ENCODE assay signal across 12 cellular contexts in genomic region chr1:100290291-100290690, GRCh38.
"Had no signal": no experiment of that assay in that cellular context is flagged by ENCODE, and none has a peak within 500 bp of the region (broad histone marks: within the 10 kb centered on the region; RNA-seq: fewer than 3 reads in every experiment).

No MANE protein-coding gene starts in this region.

- H3K4me1 ChIP-seq: ascending aorta, spleen, stomach, testis, upper lobe of right lung had no signal

- FAIRE-seq: bronchial epithelial cell had no signal

- H3K4me3 ChIP-seq: ascending aorta, spleen, stomach, testis, upper lobe of right lung had no signal

- H3K27me3 ChIP-seq: ascending aorta, spleen, stomach, testis, upper lobe of right lung had no signal

- H3K9me3 Mint-ChIP-seq: activated T-cell treated with anti-CD3 and anti-CD28 coated beads, Interleukin-2, amount 50 U/mL, for 4 hours had no signal

- H3K27ac ChIP-seq: ascending aorta, spleen, stomach, testis, upper lobe of right lung had no signal

- H3K4me3 Mint-ChIP-seq: activated CD8-positive, alpha-beta memory T cell treated with anti-CD3 and anti-CD28 coated beads, Interleukin-2, amount 10 ng/mL, durations not matched to agents 7 days and 5 days; activated T-cell treated with anti-CD3 and anti-CD28 coated beads, Interleukin-2, amount 50 U/mL, for 4 hours had no signal

- H3K9me3 ChIP-seq: ascending aorta, spleen, stomach, testis, upper lobe of right lung had no signal

- DNase-seq: activated CD4-positive, alpha-beta T cell treated with anti-CD3 and anti-CD28 coated beads, Interleukin-2, amount 50 U/mL, for 4 hours; activated CD4-positive, CD25-positive, alpha-beta regulatory T cell treated with anti-CD3 and anti-CD28 coated beads, Interleukin-2, amount 50 U/mL, for 72 hours; activated CD8-positive, alpha-beta memory T cell treated with anti-CD3 and anti-CD28 coated beads, Interleukin-2, amount 10 ng/mL, durations not matched to agents 7 days and 5 days; activated T-cell treated with anti-CD3 and anti-CD28 coated beads, Interleukin-2, amount 50 U/mL, for 4 hours; foreskin fibroblast; spleen; stomach; testis; upper lobe of right lung had no signal

- ATAC-seq: activated CD8-positive, alpha-beta memory T cell treated with anti-CD3 and anti-CD28 coated beads, Interleukin-2, amount 10 ng/mL, durations not matched to agents 7 days and 5 days; activated T-cell treated with anti-CD3 and anti-CD28 coated beads, Interleukin-2, amount 50 U/mL, for 4 hours; sciatic nerve; upper lobe of right lung had no signal

- H3K27ac Mint-ChIP-seq: activated CD8-positive, alpha-beta memory T cell treated with anti-CD3 and anti-CD28 coated beads, Interleukin-2, amount 10 ng/mL, durations not matched to agents 7 days and 5 days had no signal

- H3K27me3 Mint-ChIP-seq: activated CD8-positive, alpha-beta memory T cell treated with anti-CD3 and anti-CD28 coated beads, Interleukin-2, amount 10 ng/mL, durations not matched to agents 7 days and 5 days had no signal
